ENCODE assay signal across 19 cellular contexts in genomic region chr2:210599476-210599875, GRCh38. TPM values are rescaled to one million over a fixed set of nuclear protein-coding genes. Genes with fewer than 3 reads are reported as not detected.
DNase-seq lines count a peak whose midpoint lies in the region; ATAC-seq, FAIRE-seq and TF ChIP-seq lines count a peak whose summit lies in the region.
"Had no signal": no experiment of that assay in that cellular context is flagged by ENCODE, and none has a peak within 500 bp of the region (broad histone marks: within the 10 kb centered on the region; RNA-seq: fewer than 3 reads in every experiment).

No MANE protein-coding gene starts in this region.

- H3K4me1 Mint-ChIP-seq in endothelial cell (ENCODE audit: unreplicated experiment): no peaks in the 10 kb centered on the region
- H3K4me1 Mint-ChIP-seq: CD4-positive, alpha-beta memory T cell had no signal

- H3K36me3 Mint-ChIP-seq in endothelial cell (ENCODE audit: low read depth, unreplicated experiment): no peaks in the 10 kb centered on the region
- H3K36me3 Mint-ChIP-seq: CD4-positive, alpha-beta memory T cell had no signal

- H3K9me3 Mint-ChIP-seq in endothelial cell (ENCODE audit: unreplicated experiment): no peaks in the 10 kb centered on the region

- H3K4me3 Mint-ChIP-seq in endothelial cell (ENCODE audit: unreplicated experiment): no peak overlapping the region
- H3K4me3 Mint-ChIP-seq: CD4-positive, alpha-beta memory T cell had no signal

- no peak overlapping the region for H3K27ac Mint-ChIP-seq in endothelial cell (ENCODE audit: unreplicated experiment)
- H3K27ac Mint-ChIP-seq: CD4-positive, alpha-beta memory T cell had no signal

- in situ Hi-C loops in SK-MEL-5 (cut with HindIII; ENCODE audit: low pct_unique_long_range_greater_than_20kb, low sequenced_read_pairs): no loop called here

- TF ChIP-seq CTCF in D721Med (IDR thresholded peaks at IDR 0.05; ENCODE audit: insufficient read depth, missing control alignments) (no peak), endothelial cell (IDR thresholded peaks at IDR 0.05; ENCODE audit: unreplicated experiment) (no peak)

- H3K27me3 Mint-ChIP-seq in endothelial cell (ENCODE audit: unreplicated experiment): no peaks in the 10 kb centered on the region
- H3K27me3 Mint-ChIP-seq: CD4-positive, alpha-beta memory T cell had no signal

- DNase-seq in COLO829 (ENCODE audit: low spot score) (peak; percentile 65), D721Med (ENCODE audit: insufficient read length, low spot score) (no peak), SK-MEL-5 (ENCODE audit: low read depth, low spot score) (peak; percentile 91), SHP77 treated with DMSO at 0.1 percent for 48 hours (lab: John Stamatoyannopoulos, UW) (no peak), endothelial cell (ENCODE audit: low spot score) (no peak)
- DNase-seq: C1 segment of cervical spinal cord; Caco-2; CD4-positive, alpha-beta memory T cell; DMS 273 treated with DMSO at 0.1 percent for 48 hours; DMS79; EL; GDM1; GM23248; H7; HCEC 1CT had no signal

- FAIRE-seq in D721Med (lab: Jason Lieb, UNC): peak; percentile 6
- FAIRE-seq: GM12878, GM19239, H1 had no signal

- ATAC-seq in HG03025 (IDR thresholded peaks at IDR 0.05; ENCODE audit: low FRiP score, unreplicated experiment): no peak
- ATAC-seq: GM12878 had no signal

RNA-seq across cellular contexts. Expression of gene CPS1, which starts 43.1 kb away (rescaled TPM):
- total RNA-seq in SK-MEL-5 (2014; rRNA removed; shearing (Covaris generic)): 15.6 and 18.5 TPM in 2 replicates
- 10.6 and 17.0 TPM in 2 replicates for polyA plus RNA-seq in SK-MEL-5 (2015; cell fraction: cytosol; rRNA removed)
- 26.1 and 32.3 TPM in 2 replicates for polyA plus RNA-seq in SK-MEL-5 (2015; cell fraction: nucleus; rRNA removed)
- 31.5 TPM for total RNA-seq in endothelial cell (ENCODE audit: unreplicated experiment)
- polyA plus RNA-seq: CD4-positive, alpha-beta memory T cell had no signal

Comparison
In these comparisons a context has a peak if more than half of its experiments do, and no peak if none do; other contexts are left out.
1. DNase-seq: peak in COLO829 (single experiment) and SK-MEL-5 (single experiment); none in D721Med (single experiment), SHP77 treated with DMSO at 0.1 percent for 48 hours (single experiment) and endothelial cell (single experiment).